ENCODE assay signal across 10 cellular contexts in genomic region chr17:3889613-3890012, GRCh38. TPM values are rescaled to one million over a fixed set of nuclear protein-coding genes. Genes with fewer than 3 reads are reported as not detected.
DNase-seq lines count a peak whose midpoint lies in the region; ATAC-seq and TF ChIP-seq lines count a peak whose summit lies in the region.
"Had no signal": no experiment of that assay in that cellular context is flagged by ENCODE, and none has a peak within 500 bp of the region (broad histone marks: within the 10 kb centered on the region; RNA-seq: fewer than 3 reads in every experiment).

No MANE protein-coding gene starts in this region.

- no peaks in the 10 kb centered on the region for H4K20me1 ChIP-seq in osteoblast (ENCODE audit: insufficient read depth, low read length)

- no peak overlapping the region for H3K4me3 ChIP-seq in heart right ventricle
- H3K4me3 ChIP-seq in osteoblast (ENCODE audit: insufficient read depth, low read length), result peak overlapping the region; percentile 48
- no peak overlapping the region for H3K4me3 ChIP-seq in uterus

- 81 to 86% methylated on average over 9 of the region's 9 CpGs for WGBS in heart right ventricle, 2 donors

- H3K36me3 ChIP-seq in heart right ventricle, result peaks cover 0 to 8% (median 0%) of the 10 kb centered on the region in 9 donors
- peaks cover 9% of the 10 kb centered on the region for H3K36me3 ChIP-seq in osteoblast (ENCODE audit: insufficient read depth, low read length)
- no peaks in the 10 kb centered on the region for H3K36me3 ChIP-seq in uterus

- no peaks in the 10 kb centered on the region for H3K27me3 ChIP-seq in heart right ventricle
- no peaks in the 10 kb centered on the region for H3K27me3 ChIP-seq in osteoblast (ENCODE audit: insufficient read depth, low read length)
- no peaks in the 10 kb centered on the region for H3K27me3 ChIP-seq in uterus

- no peak for TF ChIP-seq POLR2A in uterus (IDR thresholded peaks at IDR 0.05)

- H3K4me1 ChIP-seq in heart right ventricle (peaks cover 24 to 88% (median 75%) of the 10 kb centered on the region in 9 donors), osteoblast (ENCODE audit: insufficient read depth, low read length) (peaks cover 54% of the 10 kb centered on the region), uterus (peaks cover 8 to 41% of the 10 kb centered on the region in 2 donors)

- TF ChIP-seq CTCF in heart right ventricle (IDR thresholded peaks at IDR 0.05) (no peak), osteoblast (IDR thresholded peaks at IDR 0.05; ENCODE audit: extremely low read depth, low read depth, low read length) (no peak), uterus (IDR thresholded peaks at IDR 0.05) (no peak)

- H3K4me2 ChIP-seq in osteoblast (ENCODE audit: insufficient read depth, low read length), result peak overlapping the region; percentile 75

- ATAC-seq in heart right ventricle, result no peak
- no peak for ATAC-seq in Right ventricle myocardium superior (ENCODE audit: poor library complexity)

- H3K9me3 ChIP-seq in heart right ventricle (no peaks in the 10 kb centered on the region), osteoblast (ENCODE audit: low read depth, low read length) (no peaks in the 10 kb centered on the region), uterus (no peaks in the 10 kb centered on the region)

- H2AFZ ChIP-seq in osteoblast (ENCODE audit: low read length), result peak overlapping the region; percentile 63

- intact Hi-C loops in heart right ventricle (cut with DNase I) (no loop called here), Right ventricle myocardium superior (cut with DNase I) (no loop called here), uterus (cut with DNase I; ENCODE audit: low total_unique reads) (no loop called here)

- DNase-seq in heart right ventricle (no peak), Right ventricle myocardium superior (no peak), caudate nucleus (lab: John Stamatoyannopoulos, UW) (no peak), osteoblast (ENCODE audit: insufficient read length, low spot score, missing footprints) (no peak), uterus (peak in 1 of 2 donors; percentile 45), dermis blood vessel endothelial cell (no peak), NCI-H446 treated with DMSO at 0.1 percent for 48 hours (lab: John Stamatoyannopoulos, UW) (no peak), foreskin melanocyte (no peak)

- peak overlapping the region in 8 of 10 donors; percentile 30 to 93 (median 80) for H3K27ac ChIP-seq in heart right ventricle
- peak overlapping the region; percentile 27 for H3K27ac ChIP-seq in caudate nucleus (ENCODE audit: low read depth, low read length)
- H3K27ac ChIP-seq in osteoblast (ENCODE audit: low read depth, low read length), result peak overlapping the region; percentile 95
- peak overlapping the region; percentile 96 to 97 for H3K27ac ChIP-seq in uterus

- peaks cover 31% of the 10 kb centered on the region for H3K79me2 ChIP-seq in osteoblast (ENCODE audit: insufficient read depth, low read length)

RNA-seq across cellular contexts. Expression of gene CAMKK1, which starts 3.2 kb away (rescaled TPM):
- 1 to 10 TPM; 1.8 to 5.7 (median 3.7) TPM for total RNA-seq in heart right ventricle
- polyA plus RNA-seq in heart right ventricle, result 1 to 10 TPM; 2.6 to 2.8 TPM
- 4.0 TPM for total RNA-seq in Right ventricle myocardium superior
- 8.7 and 9.1 TPM in 2 replicates for total RNA-seq in osteoblast
- 10 to 100 TPM in 1 of 4 donors, 1 to 10 TPM in 3; 2.6 to 37.6 (median 6.4) TPM for total RNA-seq in uterus
- total RNA-seq in dermis blood vessel endothelial cell, result 0.79 and 2.2 TPM in 2 replicates

RNA-seq across cellular contexts. Expression of gene P2RX1, which starts 26.7 kb away (rescaled TPM):
- 1 to 10 TPM in 4 of 10 donors, under 1 TPM in 6; 0.27 to 2.6 (median 0.49) TPM for total RNA-seq in heart right ventricle
- polyA plus RNA-seq in heart right ventricle, result under 1 TPM; 0.37 to 0.99 TPM
- total RNA-seq in Right ventricle myocardium superior, result 0.08 TPM
- total RNA-seq in osteoblast, result under 0.01 TPM in 1 of 2 replicates, not detected in the other
- total RNA-seq in uterus, result 10 to 100 TPM in 2 of 4 donors, 1 to 10 TPM in 2; 1.2 to 18.8 (median 9.9) TPM
- not detected in 2 replicates for total RNA-seq in dermis blood vessel endothelial cell
- total RNA-seq: epithelial cell of proximal tubule, HT1080 had no signal

RNA-seq across cellular contexts. Expression of gene NCBP3, which starts 43.6 kb away (rescaled TPM):
- total RNA-seq in heart right ventricle, result 10 to 100 TPM; 14.6 to 30.9 (median 23.1) TPM
- polyA plus RNA-seq in heart right ventricle, result 10 to 100 TPM in 1 of 2 donors, 1 to 10 TPM in 1; 7.3 to 20.0 TPM
- total RNA-seq in Right ventricle myocardium superior, result 13.8 TPM
- total RNA-seq in osteoblast, result 21.4 and 24.2 TPM in 2 replicates
- 10 to 100 TPM; 16.5 to 46.7 (median 30.1) TPM for total RNA-seq in uterus
- 20.9 and 23.8 TPM in 2 replicates for total RNA-seq in dermis blood vessel endothelial cell

Comparison
In these comparisons a context has a peak if more than half of its experiments do, and no peak if none do; other contexts are left out.
1. H3K27ac ChIP-seq: peak in every context shown above with its lines; median percentile 96 in uterus; 95 in osteoblast; 80 in heart right ventricle; 27 in caudate nucleus.